Comparison of ENCODE assay signal across 17 cellular contexts in genomic region chr6:50846109-50846859, GRCh38. TPM values are rescaled to one million over a fixed set of nuclear protein-coding genes. Genes with fewer than 3 reads are reported as not detected.
"Had no signal": no experiment of that assay in that cellular context is flagged by ENCODE, and none has a peak within 500 bp of the region (broad histone marks: within the 10 kb centered on the region; RNA-seq: fewer than 3 reads in every experiment).

No MANE protein-coding gene starts in this region.

- H3K4me3 Mint-ChIP-seq: activated CD8-positive, alpha-beta memory T cell treated with anti-CD3 and anti-CD28 coated beads, Interleukin-2, amount 10 ng/mL, durations not matched to agents 7 days and 5 days; activated naive CD8-positive, alpha-beta T cell treated with anti-CD3 and anti-CD28 coated beads, Interleukin-2, amount 50 U/mL, for 24 hours; activated T-cell treated with anti-CD3 and anti-CD28 coated beads, Interleukin-2, amount 50 U/mL, for 24 hours had no signal

- H3K36me3 ChIP-seq: ascending aorta, neutrophil, right lobe of liver, upper lobe of right lung had no signal

- H3K4me3 ChIP-seq: ascending aorta, dorsolateral prefrontal cortex, right lobe of liver, upper lobe of right lung had no signal

- H3K4me1 ChIP-seq: ascending aorta, upper lobe of right lung had no signal

- H3K9me3 ChIP-seq: ascending aorta, right lobe of liver, upper lobe of right lung had no signal

- DNase-seq: activated CD4-positive, alpha-beta T cell treated with anti-CD3 and anti-CD28 coated beads, Interleukin-2, amount 50 U/mL, for 4 hours; activated CD8-positive, alpha-beta memory T cell treated with anti-CD3 and anti-CD28 coated beads, Interleukin-2, amount 10 ng/mL, durations not matched to agents 7 days and 5 days; activated gamma-delta T cell treated with Interleukin-2 at 50 U/mL for 16 hours; activated naive CD8-positive, alpha-beta T cell treated with anti-CD3 and anti-CD28 coated beads, Interleukin-2, amount 50 U/mL, for 24 hours; activated T-cell treated with anti-CD3 and anti-CD28 coated beads, Interleukin-2, amount 50 U/mL, for 24 hours; dorsolateral prefrontal cortex; foreskin melanocyte; head of caudate nucleus; midbrain; right lobe of liver; stimulated activated CD4-positive, alpha-beta T cell treated with anti-CD3 and anti-CD28 coated beads, Interleukin-2, amount 100 ng/mL, for 24 hours; stimulated activated naive CD4-positive, alpha-beta T cell; substantia nigra; T-helper 2 cell; upper lobe of right lung had no signal

- H3K4me1 Mint-ChIP-seq: activated CD8-positive, alpha-beta memory T cell treated with anti-CD3 and anti-CD28 coated beads, Interleukin-2, amount 10 ng/mL, durations not matched to agents 7 days and 5 days; activated naive CD8-positive, alpha-beta T cell treated with anti-CD3 and anti-CD28 coated beads, Interleukin-2, amount 50 U/mL, for 24 hours had no signal

- H3K27ac ChIP-seq: ascending aorta, dorsolateral prefrontal cortex, neutrophil, right lobe of liver, upper lobe of right lung had no signal

- H3K27ac Mint-ChIP-seq: activated CD8-positive, alpha-beta memory T cell treated with anti-CD3 and anti-CD28 coated beads, Interleukin-2, amount 10 ng/mL, durations not matched to agents 7 days and 5 days; activated naive CD8-positive, alpha-beta T cell treated with anti-CD3 and anti-CD28 coated beads, Interleukin-2, amount 50 U/mL, for 24 hours; activated T-cell treated with anti-CD3 and anti-CD28 coated beads, Interleukin-2, amount 50 U/mL, for 24 hours had no signal

RNA-seq across cellular contexts. Expression of gene TFAP2B, which starts 27.6 kb away (rescaled TPM):
- total RNA-seq: activated CD8-positive, alpha-beta memory T cell treated with anti-CD3 and anti-CD28 coated beads, Interleukin-2, amount 10 ng/mL, durations not matched to agents 7 days and 5 days; ascending aorta; right lobe of liver; upper lobe of right lung had no signal
